Comparison of ENCODE assay signal across 13 cellular contexts in the genomic region with DNA sequence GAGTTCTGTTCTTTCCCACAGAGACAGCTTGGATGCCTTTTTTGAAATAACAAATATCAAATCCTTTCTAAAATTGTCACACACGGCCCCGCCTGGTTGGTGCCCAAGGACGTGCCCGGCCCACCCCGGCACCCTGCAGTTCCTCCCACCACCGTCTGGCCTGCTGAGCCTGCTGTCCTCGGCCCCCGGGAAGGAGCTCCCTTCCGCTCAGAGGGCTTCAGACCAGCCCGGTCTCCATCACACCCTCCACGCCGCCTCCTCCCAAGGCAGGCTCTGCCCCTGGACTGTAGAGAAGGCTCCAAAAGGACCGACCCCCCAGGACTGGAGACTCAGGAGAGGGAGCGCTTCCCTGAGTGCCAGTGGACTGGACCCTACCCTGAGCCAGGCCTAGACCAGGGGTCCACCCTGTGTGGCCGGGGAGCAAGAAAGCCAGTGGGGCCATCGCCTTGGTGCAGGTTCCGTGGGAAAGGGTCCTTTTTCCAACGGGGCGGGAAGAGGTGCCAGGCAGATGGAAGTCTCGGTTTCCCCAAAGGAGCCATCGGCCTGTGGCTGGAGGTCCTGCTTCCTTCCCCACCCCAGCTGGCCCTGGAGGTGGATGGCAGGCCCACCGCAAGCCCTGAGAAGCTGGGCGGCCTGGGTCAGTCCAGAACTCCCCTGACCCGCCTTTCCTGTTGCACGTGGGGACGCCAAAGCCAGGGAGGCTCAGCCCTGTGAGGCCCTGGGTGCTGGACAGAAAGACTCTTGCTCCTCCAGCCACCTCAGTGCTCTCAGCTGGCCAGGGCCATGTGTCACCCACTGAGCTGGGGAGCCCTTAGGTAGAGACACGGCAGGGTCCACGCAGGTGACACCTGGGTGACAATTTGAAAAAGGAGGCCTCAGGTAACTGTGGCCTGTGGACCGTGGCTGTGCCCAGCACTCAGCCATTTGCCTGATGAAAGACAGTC.
DNase-seq lines count a peak whose midpoint lies in the region; ATAC-seq and TF ChIP-seq lines count a peak whose summit lies in the region.
"Had no signal": no experiment of that assay in that cellular context is flagged by ENCODE, and none has a peak within 500 bp of the region (broad histone marks: within the 10 kb centered on the region; RNA-seq: fewer than 3 reads in every experiment).

No MANE protein-coding gene starts in this region.

- in situ Hi-C loops in transverse colon (cut with MboI; ENCODE audit: low pct_ligation_motif_present in 1 of 4, low pct_unique_long_range_greater_than_20kb in 1 of 4, low sequenced_read_pairs in 3 of 4), result loop anchor here in 1 of 4 donors (25.0 kb wide), 1 partner anchor 254 kb away; no protein-coding TSS in a partner anchor

- H3K27ac ChIP-seq in WERI-Rb-1 (no peak overlapping the region), esophagus muscularis mucosa (replicated peaks in 1 of 4) (peak overlapping the region; percentile 96 to 100 (median 97)), transverse colon (peak overlapping the region; percentile 87 to 91 (median 90)), prostate gland (no peak overlapping the region)
- H3K27ac ChIP-seq: foreskin keratinocyte, VCaP had no signal

- intact Hi-C loops in esophagus muscularis mucosa (cut with DNase I) (loop anchor here (5.0 kb wide), 1 partner anchor 51 kb away; no protein-coding TSS in a partner anchor), mucosa of descending colon (cut with DNase I, micrococcal nuclease) (loop anchor here in 1 of 2 donors (10.0 kb wide), 1 partner anchor 68 kb away; the partner anchor contains the start of gene INPP5A), transverse colon (cut with DNase I; ENCODE audit: low total_unique reads) (loop anchor here (5.0 kb wide), 1 partner anchor 71 kb away; the partner anchor contains the start of gene INPP5A), prostate gland (cut with DNase I) (no loop called here)

- TF ChIP-seq POLR2A in esophagus muscularis mucosa (IDR thresholded peaks at IDR 0.05; ENCODE audit: low read depth) (no peak), transverse colon (IDR thresholded peaks at IDR 0.05) (no peak), prostate gland (IDR thresholded peaks at IDR 0.05) (no peak)

- 85% methylated on average over 19 of the region's 29 CpGs for WGBS in esophagus muscularis mucosa
- WGBS in transverse colon (ENCODE audit: low coverage in 1 of 2), 2 donors, result 83% methylated on average over 28 of the region's 29 CpGs; no CpG with 5 or more reads in 1 of the 2 donors
- WGBS in prostate gland, result 91% methylated on average over 29 of the region's 29 CpGs

- ATAC-seq in mucosa of descending colon, result peak; percentile 5
- ATAC-seq in GM21786 (IDR thresholded peaks at IDR 0.05; ENCODE audit: unreplicated experiment), result no peak
- no peak for ATAC-seq in GM19397 (IDR thresholded peaks at IDR 0.05; ENCODE audit: unreplicated experiment)
- ATAC-seq: stimulated activated naive CD8-positive, alpha-beta T cell treated with anti-CD3 and anti-CD28 coated beads, Interleukin-15, amount 100 ng/mL, for 72 hours had no signal

- H3K4me1 ChIP-seq in esophagus muscularis mucosa (peaks cover 69 to 94% (median 90%) of the 10 kb centered on the region in 4 donors), mucosa of descending colon (ENCODE audit: low read depth) (peaks cover 35% of the 10 kb centered on the region), transverse colon (peaks cover 42 to 69% (median 65%) of the 10 kb centered on the region in 4 donors), prostate gland (replicated peaks) (peaks cover 5% of the 10 kb centered on the region)
- H3K4me1 ChIP-seq: foreskin keratinocyte had no signal

- H3K9me3 ChIP-seq in WERI-Rb-1 (ENCODE audit: severe bottlenecking) (peaks cover 2% of the 10 kb centered on the region), esophagus muscularis mucosa (peaks cover 0 to 8% (median 0%) of the 10 kb centered on the region in 4 donors), mucosa of descending colon (no peaks in the 10 kb centered on the region), transverse colon (no peaks in the 10 kb centered on the region), prostate gland (no peaks in the 10 kb centered on the region)

- H3K4me3 ChIP-seq in WERI-Rb-1 (ENCODE audit: low read depth, low read length), result no peak overlapping the region
- no peak overlapping the region for H3K4me3 ChIP-seq in esophagus muscularis mucosa
- H3K4me3 ChIP-seq in mucosa of descending colon, result no peak overlapping the region
- H3K4me3 ChIP-seq in transverse colon, result no peak overlapping the region
- no peak overlapping the region for H3K4me3 ChIP-seq in prostate gland

- H3K27me3 ChIP-seq in WERI-Rb-1 (ENCODE audit: insufficient read depth, low read depth, severe bottlenecking) (no peaks in the 10 kb centered on the region), esophagus muscularis mucosa (no peaks in the 10 kb centered on the region), transverse colon (no peaks in the 10 kb centered on the region), prostate gland (replicated peaks; ENCODE audit: insufficient read depth) (no peaks in the 10 kb centered on the region)
- H3K27me3 ChIP-seq: foreskin keratinocyte had no signal

- DNase-seq in WERI-Rb-1, result peak; percentile 1
- no peak for DNase-seq in esophagus muscularis mucosa (ENCODE audit: extremely low spot score)
- peak in 2 of 3 donors; percentile 24 to 47 for DNase-seq in mucosa of descending colon
- DNase-seq in transverse colon, result no peak
- no peak for DNase-seq in prostate gland (ENCODE audit: low spot score)
- DNase-seq: amniotic stem cell; cerebellar nuclear complex; foreskin keratinocyte; NCI-H1694; stimulated activated naive CD8-positive, alpha-beta T cell treated with anti-CD3 and anti-CD28 coated beads, Interleukin-15, amount 100 ng/mL, for 72 hours had no signal

- TF ChIP-seq CTCF in WERI-Rb-1 (IDR thresholded peaks at IDR 0.05; ENCODE audit: low read depth, low read length) (no peak), esophagus muscularis mucosa (IDR thresholded peaks at IDR 0.05) (peak in 1 of 3 experiments; percentile 40), mucosa of descending colon (IDR thresholded peaks at IDR 0.05) (no peak), transverse colon (IDR thresholded peaks at IDR 0.05) (no peak), prostate gland (IDR thresholded peaks at IDR 0.05) (no peak)

- TF ChIP-seq EP300 in esophagus muscularis mucosa (IDR thresholded peaks at IDR 0.05) (no peak), transverse colon (IDR thresholded peaks at IDR 0.05; ENCODE audit: low read depth) (no peak)

- no peaks in the 10 kb centered on the region for H3K36me3 ChIP-seq in WERI-Rb-1
- H3K36me3 ChIP-seq in esophagus muscularis mucosa, result no peaks in the 10 kb centered on the region
- no peaks in the 10 kb centered on the region for H3K36me3 ChIP-seq in mucosa of descending colon (ENCODE audit: low read depth)
- no peaks in the 10 kb centered on the region for H3K36me3 ChIP-seq in transverse colon
- H3K36me3 ChIP-seq in prostate gland, result no peaks in the 10 kb centered on the region

Comparison
In these comparisons a context has a peak if more than half of its experiments do, and no peak if none do; other contexts are left out.
1. DNase-seq: peak in WERI-Rb-1 (single experiment) and mucosa of descending colon (2 of 3); none in esophagus muscularis mucosa (single experiment), transverse colon (single experiment) and prostate gland (single experiment).
2. H3K27ac ChIP-seq: peak in esophagus muscularis mucosa (4 of 4) and transverse colon (4 of 4); none in WERI-Rb-1 (single experiment) and prostate gland (0 of 2).